ENCODE assay signal across 23 cellular contexts in the genomic region with DNA sequence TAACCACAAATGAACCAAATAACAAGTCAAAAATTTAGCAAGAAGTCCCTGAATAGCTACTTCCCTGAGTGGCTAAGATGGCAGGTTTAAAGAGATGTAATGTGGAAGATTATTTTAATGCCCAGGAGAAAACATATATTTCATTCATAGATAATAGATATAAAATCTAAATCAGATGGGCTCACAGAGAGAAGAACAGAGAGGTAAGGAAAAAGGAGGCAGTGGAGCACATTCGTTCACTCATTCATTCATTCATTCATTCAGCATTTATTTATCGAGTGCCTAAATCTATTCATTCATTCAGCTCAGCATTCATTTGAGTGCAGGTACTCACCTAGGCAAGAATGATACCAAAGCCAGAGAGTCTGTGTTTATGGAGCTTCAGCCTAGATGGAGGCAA. TPM values are rescaled to one million over a fixed set of nuclear protein-coding genes. Genes with fewer than 3 reads are reported as not detected.
"Had no signal": no experiment of that assay in that cellular context is flagged by ENCODE, and none has a peak within 500 bp of the region (broad histone marks: within the 10 kb centered on the region; RNA-seq: fewer than 3 reads in every experiment).

No MANE protein-coding gene starts in this region.

- H3K4me1 ChIP-seq: gastroesophageal sphincter, heart left ventricle, pancreas, psoas muscle, right atrium auricular region, upper lobe of right lung had no signal

- H3K4me3 Mint-ChIP-seq: activated CD8-positive, alpha-beta T cell treated with anti-CD3 and anti-CD28 coated beads, Interleukin-2, amount 10 ng/mL, durations not matched to agents 7 days and 5 days; activated naive CD4-positive, alpha-beta T cell treated with anti-CD3 and anti-CD28 coated beads, Interleukin-2, amount 50 U/mL, for 24 hours; memory B cell; natural killer cell treated with Interleukin-12 subunit alpha and Interleukin-12 subunit beta and Interleukin-15 and Interleukin-18, amount 100 ng/mL, for 72 hours had no signal

- H3K36me3 ChIP-seq: esophagus squamous epithelium, gastroesophageal sphincter, heart left ventricle, pancreas, right atrium auricular region, upper lobe of right lung, WERI-Rb-1 had no signal

- H3K36me3 Mint-ChIP-seq: activated naive CD4-positive, alpha-beta T cell treated with anti-CD3 and anti-CD28 coated beads, Interleukin-2, amount 50 U/mL, for 24 hours; memory B cell; natural killer cell treated with Interleukin-12 subunit alpha and Interleukin-12 subunit beta and Interleukin-15 and Interleukin-18, amount 100 ng/mL, for 72 hours had no signal

- H3K9me3 Mint-ChIP-seq: activated naive CD4-positive, alpha-beta T cell treated with anti-CD3 and anti-CD28 coated beads, Interleukin-2, amount 50 U/mL, for 24 hours; memory B cell; natural killer cell treated with Interleukin-12 subunit alpha and Interleukin-12 subunit beta and Interleukin-15 and Interleukin-18, amount 100 ng/mL, for 72 hours had no signal

- DNase-seq: activated CD4-positive, alpha-beta T cell treated with anti-CD3 and anti-CD28 coated beads, Interleukin-2, amount 50 U/mL, for 1 hour; activated CD4-positive, CD25-positive, alpha-beta regulatory T cell treated with anti-CD3 and anti-CD28 coated beads, Interleukin-2, amount 50 U/mL, for 72 hours; activated CD8-positive, alpha-beta T cell treated with anti-CD3 and anti-CD28 coated beads, Interleukin-2, amount 10 ng/mL, durations not matched to agents 7 days and 5 days; activated gamma-delta T cell treated with Interleukin-2 at 50 U/mL for 16 hours; activated T-cell treated with anti-CD3 and anti-CD28 coated beads, Interleukin-2, amount 50 U/mL, for 1 hour; aorta; cerebellar nuclear complex; esophagus squamous epithelium; heart left ventricle; left cardiac atrium; pancreas; psoas muscle; stimulated activated CD4-positive, alpha-beta T cell treated with anti-CD3 and anti-CD28 coated beads, Interleukin-12 subunit alpha, Interleukin-12 subunit beta, amount 100 ng/mL, for 4 hours; stimulated activated CD4-positive, alpha-beta T cell treated with anti-CD3 and anti-CD28 coated beads, Interleukin-4, amount 100 ng/mL, for 4 hours; stimulated activated naive CD8-positive, alpha-beta T cell treated with anti-CD3 and anti-CD28 coated beads, Interleukin-15, Interleukin-2, amounts not matched to agents 100 U/mL and 50 U/mL, for 24 hours; upper lobe of right lung; WERI-Rb-1 had no signal

- H3K27ac Mint-ChIP-seq: activated CD8-positive, alpha-beta T cell treated with anti-CD3 and anti-CD28 coated beads, Interleukin-2, amount 10 ng/mL, durations not matched to agents 7 days and 5 days; activated naive CD4-positive, alpha-beta T cell treated with anti-CD3 and anti-CD28 coated beads, Interleukin-2, amount 50 U/mL, for 24 hours; memory B cell; natural killer cell treated with Interleukin-12 subunit alpha and Interleukin-12 subunit beta and Interleukin-15 and Interleukin-18, amount 100 ng/mL, for 72 hours had no signal

- H3K9me3 ChIP-seq: esophagus squamous epithelium, gastroesophageal sphincter, heart left ventricle, pancreas, psoas muscle, right atrium auricular region, upper lobe of right lung had no signal

- H3K4me1 Mint-ChIP-seq: activated naive CD4-positive, alpha-beta T cell treated with anti-CD3 and anti-CD28 coated beads, Interleukin-2, amount 50 U/mL, for 24 hours; memory B cell had no signal

- ATAC-seq: activated CD8-positive, alpha-beta T cell treated with anti-CD3 and anti-CD28 coated beads, Interleukin-2, amount 10 ng/mL, durations not matched to agents 7 days and 5 days; gastroesophageal sphincter; heart left ventricle; left cardiac atrium; psoas muscle; stimulated activated naive CD8-positive, alpha-beta T cell treated with anti-CD3 and anti-CD28 coated beads, Interleukin-15, Interleukin-2, amounts not matched to agents 100 U/mL and 50 U/mL, for 24 hours; upper lobe of right lung had no signal

- H3K4me3 ChIP-seq: coronary artery, esophagus squamous epithelium, gastroesophageal sphincter, heart left ventricle, pancreas, psoas muscle, right atrium auricular region, upper lobe of right lung had no signal

- H3K27me3 ChIP-seq: esophagus squamous epithelium, gastroesophageal sphincter, heart left ventricle, pancreas, right atrium auricular region, upper lobe of right lung had no signal

- H3K27ac ChIP-seq: coronary artery, gastroesophageal sphincter, heart left ventricle, pancreas, psoas muscle, right atrium auricular region, upper lobe of right lung, WERI-Rb-1 had no signal

RNA-seq across cellular contexts. Expression of a gene that starts 32.1 kb away (rescaled TPM):
- total RNA-seq: activated CD8-positive, alpha-beta T cell treated with anti-CD3 and anti-CD28 coated beads, Interleukin-2, amount 10 ng/mL, durations not matched to agents 7 days and 5 days; aorta; esophagus squamous epithelium; gastroesophageal sphincter; left cardiac atrium; natural killer cell treated with Interleukin-12 subunit alpha and Interleukin-12 subunit beta and Interleukin-15 and Interleukin-18, amount 100 ng/mL, for 72 hours; right atrium auricular region had no signal
- polyA plus RNA-seq: heart left ventricle had no signal
